In the genomic region with DNA sequence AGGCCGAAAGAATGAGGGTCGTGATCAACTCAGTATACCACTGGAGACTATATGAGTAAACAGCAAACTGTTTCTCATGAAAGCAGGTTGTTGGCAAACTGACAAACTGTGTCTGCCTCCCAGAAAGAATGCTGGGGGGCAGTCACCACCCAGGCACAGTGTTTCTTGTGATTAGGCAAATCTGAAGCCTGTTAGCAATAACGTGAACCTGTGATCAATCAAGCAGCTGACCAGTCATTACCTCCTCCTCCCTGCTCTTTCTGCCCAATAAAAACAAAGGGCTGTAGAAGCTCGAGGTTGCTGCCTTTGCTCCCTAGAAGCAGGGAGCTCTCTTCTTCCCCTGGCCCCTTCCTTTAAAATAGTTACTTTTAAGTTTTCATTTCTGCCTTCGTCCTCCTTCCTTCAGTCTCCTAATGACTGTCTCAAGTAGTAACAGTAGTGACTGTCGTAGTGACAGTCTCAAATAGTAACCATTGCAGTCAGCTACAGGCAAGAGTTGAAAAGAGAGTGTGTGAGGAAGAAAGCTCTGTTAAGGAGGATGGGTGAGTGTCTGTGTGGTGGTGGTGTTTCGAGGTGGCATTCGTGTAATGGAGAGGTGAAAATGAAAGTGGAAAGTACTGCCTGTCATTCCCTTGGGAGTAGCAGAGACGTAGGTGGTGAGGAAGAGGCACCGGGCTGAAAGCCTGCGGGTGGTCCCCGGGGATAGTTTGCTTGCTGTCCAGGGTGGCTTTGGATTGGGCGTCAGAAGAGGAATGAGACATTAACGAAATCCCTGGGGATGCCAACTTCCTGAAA, we compare ENCODE assay signal across 9 cellular contexts. TPM values are rescaled to one million over a fixed set of nuclear protein-coding genes. Genes with fewer than 3 reads are reported as not detected.
DNase-seq lines count a peak whose midpoint lies in the region; ATAC-seq and TF ChIP-seq lines count a peak whose summit lies in the region.
"Had no signal": no experiment of that assay in that cellular context is flagged by ENCODE, and none has a peak within 500 bp of the region (broad histone marks: within the 10 kb centered on the region; RNA-seq: fewer than 3 reads in every experiment).

No MANE protein-coding gene starts in this region.

- peak; percentile 53 for ATAC-seq in GM21717 (IDR thresholded peaks at IDR 0.05; ENCODE audit: unreplicated experiment)

- peaks cover 0 to 28% (median 8%) of the 10 kb centered on the region in 4 donors for H3K4me1 ChIP-seq in tibial artery

- intact Hi-C loops in tibial artery (cut with DNase I; ENCODE audit: low total_unique reads): no loop called here

- no peak for TF ChIP-seq POLR2A in NB4 (IDR thresholded peaks at IDR 0.05; ENCODE audit: extremely low read depth, insufficient read length)

- DNase-seq in Daoy (ENCODE audit: low read depth): peak; percentile 72
- DNase-seq in NB4 (ENCODE audit: low read depth): peak; percentile 77
- DNase-seq in foreskin fibroblast: peak in 1 of 2 donors; percentile 45
- DNase-seq in tibial artery: no peak
- DNase-seq in NCI-H187 (lab: John Stamatoyannopoulos, UW): no peak
- DNase-seq in GM10266 (ENCODE audit: extremely low spot score): no peak
- no peak for DNase-seq in SHP77 (lab: John Stamatoyannopoulos, UW)

- H3K4me3 ChIP-seq in NB4 (ENCODE audit: low read depth, low read length) (peak overlapping the region; percentile 32), foreskin fibroblast (ENCODE audit: low read depth in 1 of 2, low read length in 2 of 2) (peak overlapping the region; percentile 13 to 17), tibial artery (peak overlapping the region; percentile 47 to 51)

- no peaks in the 10 kb centered on the region for H3K9me3 ChIP-seq in tibial artery

- TF ChIP-seq CTCF in NB4 (IDR thresholded peaks at IDR 0.05; ENCODE audit: low read depth, low read length) (no peak), foreskin fibroblast (IDR thresholded peaks at IDR 0.05; ENCODE audit: low read depth, low read length) (no peak), tibial artery (IDR thresholded peaks at IDR 0.05) (no peak), GM10266 (IDR thresholded peaks at IDR 0.05; ENCODE audit: control insufficient read depth, insufficient read depth, low read depth, missing control alignments) (no peak)

- peak overlapping the region; percentile 29 to 56 for H3K27ac ChIP-seq in tibial artery
- H3K27ac ChIP-seq: epithelial cell of prostate had no signal

- no peaks in the 10 kb centered on the region for H3K27me3 ChIP-seq in tibial artery

- H3K36me3 ChIP-seq in tibial artery: no peaks in the 10 kb centered on the region

RNA-seq across cellular contexts. Expression of a gene that starts 14.5 kb away (rescaled TPM):
- total RNA-seq in Daoy (2014; rRNA removed; shearing (Covaris generic)): 4.4 and 4.5 TPM in 2 replicates

Comparison
In these comparisons a context has a peak if more than half of its experiments do, and no peak if none do; other contexts are left out.
1. DNase-seq: peak in Daoy (single experiment) and NB4 (single experiment); none in tibial artery (0 of 2), NCI-H187 (0 of 2), GM10266 (single experiment) and SHP77 (0 of 2).
2. Peak in every context shown above with its lines, with median percentiles within 50 percentile points of each other: H3K4me3 ChIP-seq.